1 cellular context compared by ENCODE assay signal in genomic region chr10:124612611-124613498, GRCh38.
TF ChIP-seq lines count a peak whose summit lies in the region.

No MANE protein-coding gene starts in this region.

TF ChIP-seq in HEK293, 187 proteins besides CTCF, POLR2A, EP300 and RAD21 (continued from another document):
- no peak for TF ChIP-seq HIC1 (tag by site-specific recombination; IDR thresholded peaks at IDR 0.05)
- no peak for TF ChIP-seq ZNF175 (tag by site-specific recombination; IDR thresholded peaks at IDR 0.05)
- TF ChIP-seq ZNF596 (tag by site-specific recombination; IDR thresholded peaks at IDR 0.05) = no peak
- TF ChIP-seq SP3 (tag by site-specific recombination; IDR thresholded peaks at IDR 0.05) = peak; percentile 25; the same call in 1 of the 2 replicates
- peak; percentile 72 for TF ChIP-seq KLF1 (tag by site-specific recombination; IDR thresholded peaks at IDR 0.05)
- TF ChIP-seq ZNF174 (tag by site-specific recombination; IDR thresholded peaks at IDR 0.05) = no peak
- TF ChIP-seq ZNF394 (tag by site-specific recombination; IDR thresholded peaks at IDR 0.05; ENCODE audit: borderline replicate concordance) = no peak
- no peak for TF ChIP-seq PRDM6 (tag by site-specific recombination; IDR thresholded peaks at IDR 0.05)
- no peak for TF ChIP-seq ZBTB20 (tag by site-specific recombination; IDR thresholded peaks at IDR 0.05)
- TF ChIP-seq ZSCAN30 (tag by site-specific recombination; IDR thresholded peaks at IDR 0.05) = no peak
- TF ChIP-seq ZNF416 (tag by site-specific recombination; IDR thresholded peaks at IDR 0.05) = no peak
- peak; percentile 82 for TF ChIP-seq GLIS1 (tag by site-specific recombination; IDR thresholded peaks at IDR 0.05)
- no peak for TF ChIP-seq ZNF791 (tag by site-specific recombination; IDR thresholded peaks at IDR 0.05)
- TF ChIP-seq ZBTB49 (tag by site-specific recombination; IDR thresholded peaks at IDR 0.05; ENCODE audit: low read depth) = no peak
- TF ChIP-seq ZIC2 (tag by site-specific recombination; IDR thresholded peaks at IDR 0.05) = peak; percentile 60; the same call in 1 of the 2 replicates
- TF ChIP-seq EGR2 (tag by site-specific recombination; IDR thresholded peaks at IDR 0.05; ENCODE audit: low read depth) = peak; percentile 68
- no peak for TF ChIP-seq ZNF362 (tag by site-specific recombination; IDR thresholded peaks at IDR 0.05)
- no peak for TF ChIP-seq GLI4 (tag by site-specific recombination; IDR thresholded peaks at IDR 0.05)
- no peak for TF ChIP-seq ZNF114 (tag by site-specific recombination; IDR thresholded peaks at IDR 0.05)
- 0 out of 2 replicates have a peak, but pooled peaks have one; percentile 21 for TF ChIP-seq PATZ1 (tag by site-specific recombination; IDR thresholded peaks at IDR 0.05)
- TF ChIP-seq ZBTB11 (tag by site-specific recombination; conservative IDR thresholded peaks at IDR 0.05; ENCODE audit: low read depth) = no peak
- no peak for TF ChIP-seq ZNF280D (tag by site-specific recombination; IDR thresholded peaks at IDR 0.05)
- no peak for TF ChIP-seq ZNF677 (tag by site-specific recombination; IDR thresholded peaks at IDR 0.05)
- no peak for TF ChIP-seq PRDM10 (tag by site-specific recombination; IDR thresholded peaks at IDR 0.05)
- TF ChIP-seq PRDM4 (tag by site-specific recombination; IDR thresholded peaks at IDR 0.05) = no peak
